Comparison of ENCODE assay signal across 1 cellular context in the genomic region with DNA sequence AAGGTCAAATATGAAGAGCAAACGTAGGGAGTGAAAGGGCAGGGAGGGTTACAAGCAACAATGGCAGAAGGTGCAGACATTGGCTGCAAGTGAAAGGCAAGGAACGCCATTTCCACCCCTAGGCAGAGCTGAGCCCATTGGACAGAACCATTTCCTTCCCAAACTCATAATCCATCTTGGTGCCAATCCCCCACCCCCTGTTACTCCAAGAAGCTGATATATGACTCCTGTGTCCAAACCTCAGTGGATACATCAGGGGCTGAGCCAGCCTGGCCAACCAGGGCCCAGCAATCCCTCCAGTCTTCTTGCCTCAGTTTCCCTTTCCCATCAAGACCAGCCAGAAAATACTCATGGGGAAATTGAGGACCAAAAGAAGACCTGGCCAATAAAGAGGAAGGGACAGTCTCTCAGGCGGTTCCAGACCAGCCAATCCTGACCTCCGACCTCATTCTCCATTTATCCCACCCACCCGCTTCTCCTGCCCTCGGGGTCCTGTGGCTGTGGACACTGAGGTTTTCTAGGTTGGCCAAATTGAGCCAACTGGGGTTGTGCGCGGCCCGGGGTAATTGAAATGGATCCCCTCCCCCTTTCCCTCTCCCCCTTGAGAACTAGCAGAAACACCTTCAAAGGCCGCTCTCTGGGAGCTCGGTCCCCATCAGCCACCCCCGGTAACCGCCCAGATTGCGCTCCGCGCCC.
TF ChIP-seq lines count a peak whose summit lies in the region.

No MANE protein-coding gene starts in this region.

TF ChIP-seq in HepG2, 621 proteins besides CTCF, POLR2A, EP300 and RAD21:
- TF ChIP-seq SPEN (CRISPR knock-in tag; IDR thresholded peaks at IDR 0.05; ENCODE audit: low read depth) = no peak
- no peak for TF ChIP-seq TCF7L2 (IDR thresholded peaks at IDR 0.05; ENCODE audit: low read depth, low read length)
- TF ChIP-seq EZH2 (conservative IDR thresholded peaks at IDR 0.05; ENCODE audit: low read depth, low read length) = 0 out of 2 replicates have a peak, but pooled peaks have one; percentile 49
TF ChIP-seq in HepG2: peak in this region for 1.
